ENCODE assay signal across 18 cellular contexts in the genomic region with DNA sequence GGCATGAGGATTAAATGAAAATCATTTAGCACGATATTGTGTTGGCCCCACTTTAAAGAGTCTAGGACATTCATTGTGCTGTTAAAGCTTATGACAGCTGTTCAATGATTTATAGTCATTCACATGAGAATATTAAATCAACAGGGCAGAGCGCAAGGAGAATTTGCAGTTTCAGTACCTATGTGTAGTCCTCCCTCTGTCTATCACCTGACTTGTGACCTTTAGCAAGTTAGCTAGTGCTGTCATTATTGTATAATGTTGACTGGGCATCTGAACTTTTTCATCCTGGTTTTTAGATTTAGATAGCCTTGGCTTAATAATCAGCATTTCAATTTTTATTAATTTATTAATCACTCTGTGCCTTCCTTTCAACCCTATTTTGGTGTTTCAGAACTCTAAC. TPM values are rescaled to one million over a fixed set of nuclear protein-coding genes. Genes with fewer than 3 reads are reported as not detected.
DNase-seq lines count a peak whose midpoint lies in the region; ATAC-seq and TF ChIP-seq lines count a peak whose summit lies in the region.
"Had no signal": no experiment of that assay in that cellular context is flagged by ENCODE, and none has a peak within 500 bp of the region (broad histone marks: within the 10 kb centered on the region; RNA-seq: fewer than 3 reads in every experiment).

No MANE protein-coding gene starts in this region.

- no peaks in the 10 kb centered on the region for H3K27me3 ChIP-seq in naive thymus-derived CD4-positive, alpha-beta T cell (ENCODE audit: control insufficient read depth in 2 of 2, insufficient read depth in 2 of 2, low read length in 2 of 2)

- H3K4me1 ChIP-seq in naive thymus-derived CD4-positive, alpha-beta T cell (ENCODE audit: control insufficient read depth in 2 of 2, insufficient read depth in 2 of 2, low read length in 2 of 2): no peaks in the 10 kb centered on the region

- no peak for DNase-seq in activated naive CD4-positive, alpha-beta T cell treated with anti-CD3 and anti-CD28 coated beads, Interleukin-2, amount 10 ng/mL, durations not matched to agents 7 days and 5 days
- no peak for DNase-seq in activated naive CD4-positive, alpha-beta T cell treated with anti-CD3 and anti-CD28 coated beads, Interleukin-2, amount 50 U/mL, for 16 hours
- DNase-seq in HEK293T (ENCODE audit: extremely low spot score) (no peak), SK-MEL-5 (ENCODE audit: low read depth, low spot score) (peak; percentile 44), left lobe of liver (ENCODE audit: low spot score) (no peak), DMS153 (lab: John Stamatoyannopoulos, UW) (no peak)
- no peak for DNase-seq in naive thymus-derived CD4-positive, alpha-beta T cell
- DNase-seq: H7; KBM-7; MV-4-11; NCI-H1105 treated with DMSO at 0.1 percent for 48 hours; NCI-H187 treated with DMSO at 0.1 percent for 48 hours; NCI-H2171 treated with DMSO at 0.1 percent for 48 hours; NCI-H524 treated with DMSO at 0.1 percent for 48 hours; NCI-H82; NK-92 treated with Interleukin-12 subunit alpha and Interleukin-12 subunit beta, amount 100 ng/mL, for 24 hours; PC-3; SHP77 had no signal

- no peaks in the 10 kb centered on the region for H3K4me1 Mint-ChIP-seq in activated naive CD4-positive, alpha-beta T cell treated with anti-CD3 and anti-CD28 coated beads, Interleukin-2, amount 10 ng/mL, durations not matched to agents 7 days and 5 days
- peaks cover 0 to 27% (median 0%) of the 10 kb centered on the region in 7 donors for H3K4me1 Mint-ChIP-seq in naive thymus-derived CD4-positive, alpha-beta T cell

- in situ Hi-C loops in SK-MEL-5 (cut with HindIII; ENCODE audit: low pct_unique_long_range_greater_than_20kb, low sequenced_read_pairs): no loop called here

- peak; percentile 64 for ATAC-seq in left lobe of liver
- no peak for ATAC-seq in naive thymus-derived CD4-positive, alpha-beta T cell
- ATAC-seq: PC-3 had no signal

- H3K36me3 Mint-ChIP-seq in activated naive CD4-positive, alpha-beta T cell treated with anti-CD3 and anti-CD28 coated beads, Interleukin-2, amount 10 ng/mL, durations not matched to agents 7 days and 5 days: peaks cover 57% of the 10 kb centered on the region
- H3K36me3 Mint-ChIP-seq in naive thymus-derived CD4-positive, alpha-beta T cell: peaks cover 0 to 31% (median 22%) of the 10 kb centered on the region in 5 donors

- no peaks in the 10 kb centered on the region for H3K9me3 ChIP-seq in naive thymus-derived CD4-positive, alpha-beta T cell (ENCODE audit: control insufficient read depth in 2 of 3, low read length in 3 of 3)

- CTCF ChIA-PET in activated naive CD4-positive, alpha-beta T cell treated with anti-CD3 and anti-CD28 coated beads, Interleukin-2, amount 10 ng/mL, durations not matched to agents 7 days and 5 days (lab: Charles Lee): interaction anchor here (1.2 to 1.9 kb wide), 3 partner anchors 114 to 444 kb away, joined by 4 to 6 read pairs (median 4); no protein-coding TSS in a partner anchor
- CTCF ChIA-PET in HEK293T (lab: Yijun Ruan, JAX): no interaction called here
- CTCF ChIA-PET in naive thymus-derived CD4-positive, alpha-beta T cell (lab: Charles Lee): no interaction called here

- H3K36me3 ChIP-seq in naive thymus-derived CD4-positive, alpha-beta T cell (ENCODE audit: control insufficient read depth in 2 of 3, insufficient read depth in 3 of 3, low read length in 3 of 3): peaks cover 0 to 5% (median 0%) of the 10 kb centered on the region in 3 experiments

- H3K27me3 Mint-ChIP-seq in activated naive CD4-positive, alpha-beta T cell treated with anti-CD3 and anti-CD28 coated beads, Interleukin-2, amount 10 ng/mL, durations not matched to agents 7 days and 5 days: no peaks in the 10 kb centered on the region
- no peaks in the 10 kb centered on the region for H3K27me3 Mint-ChIP-seq in naive thymus-derived CD4-positive, alpha-beta T cell

- intact Hi-C loops in naive thymus-derived CD4-positive, alpha-beta T cell (cut with micrococcal nuclease): no loop called here

- H3K9me3 Mint-ChIP-seq in activated naive CD4-positive, alpha-beta T cell treated with anti-CD3 and anti-CD28 coated beads, Interleukin-2, amount 10 ng/mL, durations not matched to agents 7 days and 5 days: no peaks in the 10 kb centered on the region
- no peaks in the 10 kb centered on the region for H3K9me3 Mint-ChIP-seq in naive thymus-derived CD4-positive, alpha-beta T cell

- POLR2A ChIA-PET in HEK293T (lab: Yijun Ruan, JAX): no interaction called here
- POLR2A ChIA-PET in naive thymus-derived CD4-positive, alpha-beta T cell (lab: Charles Lee): no interaction called here

- no peak overlapping the region for H3K27ac ChIP-seq in naive thymus-derived CD4-positive, alpha-beta T cell (ENCODE audit: low read depth, low read length)

- H3K4me3 ChIP-seq in naive thymus-derived CD4-positive, alpha-beta T cell (ENCODE audit: low read length): no peak overlapping the region

- H3K4me3 Mint-ChIP-seq in activated naive CD4-positive, alpha-beta T cell treated with anti-CD3 and anti-CD28 coated beads, Interleukin-2, amount 10 ng/mL, durations not matched to agents 7 days and 5 days: no peak overlapping the region
- H3K4me3 Mint-ChIP-seq in naive thymus-derived CD4-positive, alpha-beta T cell: no peak overlapping the region

- peak overlapping the region; percentile 49 for H3K27ac Mint-ChIP-seq in activated naive CD4-positive, alpha-beta T cell treated with anti-CD3 and anti-CD28 coated beads, Interleukin-2, amount 10 ng/mL, durations not matched to agents 7 days and 5 days
- H3K27ac Mint-ChIP-seq in naive thymus-derived CD4-positive, alpha-beta T cell: no peak overlapping the region

TF ChIP-seq in HEK293T, 16 proteins besides CTCF, POLR2A, EP300 and RAD21:
- TF ChIP-seq BHLHE40 (IDR thresholded peaks at IDR 0.05; ENCODE audit: borderline replicate concordance) (no peak), SUZ12 (IDR thresholded peaks at IDR 0.05) (no peak)
- TF ChIP-seq, protein P1, sequence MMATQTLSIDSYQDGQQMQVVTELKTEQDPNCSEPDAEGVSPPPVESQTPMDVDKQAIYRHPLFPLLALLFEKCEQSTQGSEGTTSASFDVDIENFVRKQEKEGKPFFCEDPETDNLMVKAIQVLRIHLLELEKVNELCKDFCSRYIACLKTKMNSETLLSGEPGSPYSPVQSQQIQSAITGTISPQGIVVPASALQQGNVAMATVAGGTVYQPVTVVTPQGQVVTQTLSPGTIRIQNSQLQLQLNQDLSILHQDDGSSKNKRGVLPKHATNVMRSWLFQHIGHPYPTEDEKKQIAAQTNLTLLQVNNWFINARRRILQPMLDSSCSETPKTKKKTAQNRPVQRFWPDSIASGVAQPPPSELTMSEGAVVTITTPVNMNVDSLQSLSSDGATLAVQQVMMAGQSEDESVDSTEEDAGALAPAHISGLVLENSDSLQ (IDR thresholded peaks at IDR 0.05): peak; percentile 25; the same call in 1 of the 2 replicates

RNA-seq across cellular contexts. Expression of a gene that starts 46.6 kb away (rescaled TPM):
- 41.3 and 41.9 TPM in 2 replicates for total RNA-seq in SK-MEL-5 (2014; rRNA removed; shearing (Covaris generic))
- polyA plus RNA-seq in SK-MEL-5 (2015; cell fraction: cytosol; rRNA removed): 14.4 and 14.7 TPM in 2 replicates
- polyA plus RNA-seq in SK-MEL-5 (2015; cell fraction: nucleus; rRNA removed): 30.6 and 42.1 TPM in 2 replicates
- 0.68 TPM for total RNA-seq in left lobe of liver
- 10 to 100 TPM in 1 of 5 experiments, 1 to 10 TPM in 4; 3.5 to 53.1 (median 6.6) TPM for total RNA-seq in naive thymus-derived CD4-positive, alpha-beta T cell
- 1 to 10 TPM; 2.8 to 4.4 TPM for polyA plus RNA-seq in naive thymus-derived CD4-positive, alpha-beta T cell
